2 cellular contexts compared by ENCODE assay signal in the genomic region with DNA sequence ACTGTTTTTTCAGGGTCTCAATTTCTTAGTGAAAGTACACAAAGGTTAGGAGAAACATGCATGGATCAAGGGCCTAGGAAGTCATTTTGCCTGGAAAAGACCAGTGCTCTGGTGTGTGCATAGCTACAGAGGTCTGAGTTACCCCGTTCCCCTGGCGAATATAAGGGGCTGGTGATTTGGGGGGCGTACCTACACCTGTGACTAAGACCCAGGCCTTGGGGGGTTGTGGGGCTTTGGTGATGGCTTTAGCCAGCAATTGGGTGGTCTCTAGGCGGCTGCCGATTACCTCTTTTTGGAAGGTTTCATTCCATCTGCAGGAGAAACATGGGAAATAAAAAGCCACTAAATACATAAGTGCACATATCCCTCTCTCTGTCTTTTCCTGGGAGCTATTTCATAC.
TF ChIP-seq lines count a peak whose summit lies in the region.

No MANE protein-coding gene starts in this region.

TF ChIP-seq in SK-N-SH, 30 proteins besides CTCF, POLR2A, EP300 and RAD21 (continued from another document):
- TF ChIP-seq USF1 (IDR thresholded peaks at IDR 0.05; ENCODE audit: borderline replicate concordance, low read depth), result no peak
- no peak for TF ChIP-seq RFX5 (IDR thresholded peaks at IDR 0.05; ENCODE audit: low read length)
- no peak for TF ChIP-seq IRF3 (IDR thresholded peaks at IDR 0.05; ENCODE audit: low read depth, low read length)
- TF ChIP-seq YY1 (IDR thresholded peaks at IDR 0.05; ENCODE audit: low read depth), result no peak
- no peak for TF ChIP-seq TCF12 (IDR thresholded peaks at IDR 0.05)

TF ChIP-seq in SK-N-SH treated with all-trans-retinoic acid at 6 μM for 48 hours, 23 proteins besides CTCF, POLR2A, EP300 and RAD21 (continued from another document):
- TF ChIP-seq, protein P1, sequence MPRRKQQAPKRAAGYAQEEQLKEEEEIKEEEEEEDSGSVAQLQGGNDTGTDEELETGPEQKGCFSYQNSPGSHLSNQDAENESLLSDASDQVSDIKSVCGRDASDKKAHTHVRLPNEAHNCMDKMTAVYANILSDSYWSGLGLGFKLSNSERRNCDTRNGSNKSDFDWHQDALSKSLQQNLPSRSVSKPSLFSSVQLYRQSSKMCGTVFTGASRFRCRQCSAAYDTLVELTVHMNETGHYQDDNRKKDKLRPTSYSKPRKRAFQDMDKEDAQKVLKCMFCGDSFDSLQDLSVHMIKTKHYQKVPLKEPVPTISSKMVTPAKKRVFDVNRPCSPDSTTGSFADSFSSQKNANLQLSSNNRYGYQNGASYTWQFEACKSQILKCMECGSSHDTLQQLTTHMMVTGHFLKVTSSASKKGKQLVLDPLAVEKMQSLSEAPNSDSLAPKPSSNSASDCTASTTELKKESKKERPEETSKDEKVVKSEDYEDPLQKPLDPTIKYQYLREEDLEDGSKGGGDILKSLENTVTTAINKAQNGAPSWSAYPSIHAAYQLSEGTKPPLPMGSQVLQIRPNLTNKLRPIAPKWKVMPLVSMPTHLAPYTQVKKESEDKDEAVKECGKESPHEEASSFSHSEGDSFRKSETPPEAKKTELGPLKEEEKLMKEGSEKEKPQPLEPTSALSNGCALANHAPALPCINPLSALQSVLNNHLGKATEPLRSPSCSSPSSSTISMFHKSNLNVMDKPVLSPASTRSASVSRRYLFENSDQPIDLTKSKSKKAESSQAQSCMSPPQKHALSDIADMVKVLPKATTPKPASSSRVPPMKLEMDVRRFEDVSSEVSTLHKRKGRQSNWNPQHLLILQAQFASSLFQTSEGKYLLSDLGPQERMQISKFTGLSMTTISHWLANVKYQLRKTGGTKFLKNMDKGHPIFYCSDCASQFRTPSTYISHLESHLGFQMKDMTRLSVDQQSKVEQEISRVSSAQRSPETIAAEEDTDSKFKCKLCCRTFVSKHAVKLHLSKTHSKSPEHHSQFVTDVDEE (CRISPR knock-in tag; IDR thresholded peaks at IDR 0.05), result no peak
- TF ChIP-seq SNAI2 (CRISPR knock-in tag; IDR thresholded peaks at IDR 0.05) (no peak), OSR1 (CRISPR knock-in tag; IDR thresholded peaks at IDR 0.05) (no peak), ZNF70 (CRISPR knock-in tag; IDR thresholded peaks at IDR 0.05) (no peak), BACH2 (CRISPR knock-in tag; IDR thresholded peaks at IDR 0.05; ENCODE audit: borderline replicate concordance) (no peak), ZNF565 (CRISPR knock-in tag; conservative IDR thresholded peaks at IDR 0.05; ENCODE audit: low read depth) (no peak)
